In the genomic region with DNA sequence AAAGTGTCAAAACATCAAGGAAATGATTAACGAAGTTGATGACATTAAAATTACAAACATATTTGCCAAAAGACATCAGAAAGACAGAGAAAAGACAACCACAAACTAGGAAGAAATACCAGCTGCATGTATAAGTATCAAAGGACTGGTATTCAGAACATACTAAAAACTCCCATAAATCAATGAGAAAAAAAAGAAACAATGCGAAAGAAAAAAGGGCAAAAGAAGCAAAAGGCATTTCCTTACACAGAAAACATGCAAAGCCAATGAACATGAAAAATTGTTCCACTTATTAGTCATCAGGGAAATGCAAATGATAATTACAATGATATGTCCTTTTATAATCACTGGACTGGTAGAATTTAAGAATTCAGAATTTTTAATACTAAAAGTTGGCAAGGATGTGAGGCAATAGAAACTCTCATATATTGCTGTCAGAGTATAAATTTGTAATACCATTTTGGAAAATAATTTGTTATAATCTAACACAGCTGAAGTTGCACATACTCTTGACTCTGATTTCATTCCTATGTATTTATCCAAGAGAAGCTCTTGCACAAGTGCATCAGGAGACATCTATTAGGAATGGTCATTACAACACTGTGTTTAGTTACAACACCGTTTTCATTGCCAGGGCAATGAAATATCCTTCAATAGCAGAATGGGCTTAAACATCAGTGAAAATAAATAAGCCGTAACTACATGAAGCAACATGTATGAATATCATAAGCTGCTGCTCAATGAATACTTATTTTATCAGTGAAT, we compare ENCODE assay signal across 1 cellular context.
TF ChIP-seq lines count a peak whose summit lies in the region.

No MANE protein-coding gene starts in this region.

TF ChIP-seq in HepG2, 621 proteins besides CTCF, POLR2A, EP300 and RAD21 (continued from another document):
- TF ChIP-seq TRAFD1 (CRISPR knock-in tag; IDR thresholded peaks at IDR 0.05; ENCODE audit: borderline replicate concordance) (no peak), CEBPB (IDR thresholded peaks at IDR 0.05; ENCODE audit: borderline replicate concordance, low read depth, low read length) (peak; percentile 54; the same call in 1 of the 2 replicates), ZNF549 (CRISPR knock-in tag; IDR thresholded peaks at IDR 0.05) (no peak), SMAD1 (CRISPR knock-in tag; IDR thresholded peaks at IDR 0.05; ENCODE audit: borderline replicate concordance, low read depth) (no peak), U2AF1 (optimal IDR thresholded peaks at IDR 0.05; ENCODE audit: low read depth, low read length) (no peak), TAF1 (CRISPR knock-in tag; IDR thresholded peaks at IDR 0.05) (no peak)
